1 cellular context compared by ENCODE assay signal in genomic region chrX:120308959-120309872, GRCh38.
TF ChIP-seq lines count a peak whose summit lies in the region.

No MANE protein-coding gene starts in this region.

TF ChIP-seq in GM12878, 131 proteins besides CTCF, POLR2A, EP300 and RAD21 (continued from another document):
- no peak for TF ChIP-seq REST (IDR thresholded peaks at IDR 0.05; ENCODE audit: low read depth, low read length)
- no peak for TF ChIP-seq NR2F1 (conservative IDR thresholded peaks at IDR 0.05)
- TF ChIP-seq MTA2 (IDR thresholded peaks at IDR 0.05; ENCODE audit: low read depth): no peak
- no peak for TF ChIP-seq FOS (IDR thresholded peaks at IDR 0.05; ENCODE audit: borderline replicate concordance, extremely low read depth, insufficient read length)
- TF ChIP-seq ZNF207 (IDR thresholded peaks at IDR 0.05; ENCODE audit: borderline replicate concordance): no peak
- no peak for TF ChIP-seq MEF2A (IDR thresholded peaks at IDR 0.05; ENCODE audit: insufficient read depth, low read depth, low read length)
- no peak for TF ChIP-seq ZNF622 (IDR thresholded peaks at IDR 0.05)
- TF ChIP-seq ESRRA (IDR thresholded peaks at IDR 0.05; ENCODE audit: low read length): no peak
- TF ChIP-seq SMC3 (IDR thresholded peaks at IDR 0.05; ENCODE audit: borderline replicate concordance, low read length): peak; percentile 25; the same call in 1 of the 2 replicates
- TF ChIP-seq ZBTB33 (IDR thresholded peaks at IDR 0.05): no peak
- no peak for TF ChIP-seq CBX3 (IDR thresholded peaks at IDR 0.05; ENCODE audit: borderline replicate concordance, low read depth)
- TF ChIP-seq TCF7 (IDR thresholded peaks at IDR 0.05; ENCODE audit: borderline replicate concordance): no peak; the same call in 1 of the 2 replicates
- peak; percentile 63; the same call in 1 of the 2 replicates for TF ChIP-seq EED (IDR thresholded peaks at IDR 0.05; ENCODE audit: low read depth)
- TF ChIP-seq CREB1 (IDR thresholded peaks at IDR 0.05; ENCODE audit: low read depth): peak; percentile 39; the same call in 1 of the 2 replicates
- no peak for TF ChIP-seq NR2C2 (IDR thresholded peaks at IDR 0.05; ENCODE audit: borderline replicate concordance, control insufficient read depth, insufficient read length, low read depth)
